8 cellular contexts compared by ENCODE assay signal in the genomic region with DNA sequence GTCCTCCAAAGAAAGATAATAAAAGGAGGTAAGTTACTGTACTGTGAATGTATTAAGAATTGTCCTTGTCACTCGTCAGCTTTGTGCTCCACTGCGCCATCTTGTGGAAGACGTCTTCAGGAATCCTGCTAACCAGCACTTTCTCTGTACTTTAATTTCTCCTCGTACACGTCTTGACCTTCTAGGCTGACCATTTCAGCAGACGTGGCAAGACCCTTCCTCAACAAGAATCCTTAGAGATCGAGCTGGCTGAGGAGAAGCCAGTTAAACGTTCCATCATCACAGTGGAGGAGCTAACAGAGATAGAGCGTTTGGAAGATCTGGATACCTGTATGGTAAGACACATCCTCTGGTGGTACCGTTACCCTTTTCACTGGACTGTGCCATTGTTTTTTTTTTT.
DNase-seq lines count a peak whose midpoint lies in the region; ATAC-seq lines count a peak whose summit lies in the region.

No MANE protein-coding gene starts in this region.

- 23 to 24% methylated on average over 10 of the region's 10 CpGs for WGBS in GM23248 (ENCODE audit: low coverage in 1 of 2, low lambda C conversion rate in 2 of 2, missing lambda C conversion rate in 2 of 2), 2 experiments

- H3K9me2 ChIP-seq in GM23248 (ENCODE audit: insufficient read depth), result no peaks in the 10 kb centered on the region

- H3K4me3 Mint-ChIP-seq in central memory CD8-positive, alpha-beta T cell, result no peak overlapping the region

- no peaks in the 10 kb centered on the region for H3K4me1 ChIP-seq in GM23248 (ENCODE audit: insufficient read depth)

- H3K4me1 Mint-ChIP-seq in central memory CD8-positive, alpha-beta T cell, result peaks cover 5% of the 10 kb centered on the region

- H3K36me3 Mint-ChIP-seq in central memory CD8-positive, alpha-beta T cell (ENCODE audit: insufficient read depth), result no peaks in the 10 kb centered on the region

- H3K4me2 ChIP-seq in GM23248 (ENCODE audit: unreplicated experiment), result no peak overlapping the region

- no peaks in the 10 kb centered on the region for H4K20me1 ChIP-seq in GM23248 (ENCODE audit: insufficient read depth)

- H2AFZ ChIP-seq in GM23248, result peak overlapping the region; percentile 58

- H3K27me3 Mint-ChIP-seq in central memory CD8-positive, alpha-beta T cell, result no peaks in the 10 kb centered on the region

- H3K27me3 ChIP-seq in GM23248 (replicated peaks; ENCODE audit: insufficient read depth), result no peaks in the 10 kb centered on the region

- H3K9me3 ChIP-seq in GM23248 (ENCODE audit: low read depth), result no peaks in the 10 kb centered on the region

- H3K27ac Mint-ChIP-seq in central memory CD8-positive, alpha-beta T cell (ENCODE audit: low read depth), result no peak overlapping the region

- no peak overlapping the region for H3K9ac ChIP-seq in GM23248

- no peaks in the 10 kb centered on the region for H3K9me3 Mint-ChIP-seq in central memory CD8-positive, alpha-beta T cell

- no peak overlapping the region for H3K4me3 ChIP-seq in GM23248

- no peak overlapping the region for H3K27ac ChIP-seq in GM23248

- in situ Hi-C loops in GM23248 (cut with MboI), result loop anchor here (25.0 kb wide), 1 partner anchor 294 kb away; no protein-coding TSS in a partner anchor

- no peak for ATAC-seq in central memory CD8-positive, alpha-beta T cell (replicated peaks; ENCODE audit: extremely low read depth, poor library complexity, severe bottlenecking)

- H3K79me2 ChIP-seq in GM23248 (ENCODE audit: insufficient read depth), result no peaks in the 10 kb centered on the region

- H3K36me3 ChIP-seq in GM23248 (ENCODE audit: low read depth), result no peaks in the 10 kb centered on the region

- H3F3A ChIP-seq in GM23248 (ENCODE audit: insufficient read depth), result no peaks in the 10 kb centered on the region

- DNase-seq in AG08396 (ENCODE audit: low spot score), result peak; percentile 61
- peak; percentile 72 for DNase-seq in GM23248
- peak; percentile 77 for DNase-seq in NCI-H2227 treated with DMSO at 0.1 percent for 48 hours (lab: John Stamatoyannopoulos, UW)
- DNase-seq in activated CD4-positive, alpha-beta T cell treated with anti-CD3 and anti-CD28 coated beads for 1 hour, result peak; percentile 61
- DNase-seq in central memory CD8-positive, alpha-beta T cell (ENCODE audit: low spot score in 2 of 2), result peak; percentile 51 to 62
- DNase-seq in kidney glomerular epithelial cell (lab: John Stamatoyannopoulos, UW), result peak; percentile 30
- DNase-seq in stimulated activated CD4-positive, alpha-beta T cell treated with anti-CD3 and anti-CD28 coated beads, Interleukin-2, amount 100 ng/mL, for 48 hours, result peak; percentile 81 to 86
- DNase-seq in GM19238 (ENCODE audit: insufficient read length, low spot score), result no peak
